14 cellular contexts compared by ENCODE assay signal in the genomic region with DNA sequence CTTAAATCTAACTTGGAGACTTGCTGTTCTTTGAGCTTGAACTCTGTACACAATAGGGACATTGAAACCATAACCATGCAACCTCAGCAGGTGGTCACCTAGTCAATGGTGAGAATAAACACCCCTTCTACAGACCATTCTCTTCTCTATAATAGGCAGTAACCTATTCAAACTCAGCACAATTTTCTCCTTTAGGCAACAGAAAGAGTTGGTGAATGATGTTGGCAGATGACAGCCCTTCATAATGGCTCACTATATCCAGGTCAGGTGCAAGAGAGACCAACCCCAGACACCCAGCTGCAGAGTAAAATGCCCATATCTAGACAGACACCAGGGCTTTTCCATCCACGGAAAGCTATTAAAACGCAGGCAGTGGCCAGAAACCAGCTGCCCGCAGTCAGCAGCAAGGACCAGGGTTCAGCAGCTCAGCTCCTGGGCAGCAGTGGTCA.
DNase-seq lines count a peak whose midpoint lies in the region; TF ChIP-seq lines count a peak whose summit lies in the region.
"Had no signal": no experiment of that assay in that cellular context is flagged by ENCODE, and none has a peak within 500 bp of the region (broad histone marks: within the 10 kb centered on the region; RNA-seq: fewer than 3 reads in every experiment).

No MANE protein-coding gene starts in this region.

- WGBS in thyroid gland, 2 donors = 75 to 95% methylated on average over 3 of the region's 3 CpGs

- H3K9ac ChIP-seq in HUES48 (ENCODE audit: low read depth, low read length) = no peak overlapping the region

- H3K27ac Mint-ChIP-seq in CD4-positive, alpha-beta memory T cell = peak overlapping the region in 5 of 7 donors; percentile 18 to 96 (median 60)
- peak overlapping the region in 1 of 7 donors; percentile 37 for H3K27ac Mint-ChIP-seq in CD14-positive monocyte
- H3K27ac Mint-ChIP-seq: naive B cell had no signal

- no peak overlapping the region for H3K27ac ChIP-seq in CD4-positive, alpha-beta memory T cell (ENCODE audit: low read depth, low read length)
- H3K27ac ChIP-seq in HUES48 (ENCODE audit: low read depth, low read length) = peak overlapping the region; percentile 68
- H3K27ac ChIP-seq in layer of hippocampus (ENCODE audit: low read depth, low read length) = peak overlapping the region; percentile 63
- H3K27ac ChIP-seq in thyroid gland = no peak overlapping the region
- H3K27ac ChIP-seq: C4-2B, tibial artery had no signal

- H3K4me3 Mint-ChIP-seq in CD4-positive, alpha-beta memory T cell = no peak overlapping the region
- H3K4me3 Mint-ChIP-seq in CD14-positive monocyte = no peak overlapping the region
- H3K4me3 Mint-ChIP-seq: activated T-helper 17 cell treated with anti-CD3 and anti-CD28 coated beads, Interleukin-2, amount 50 U/mL, for 72 hours had no signal

- H3K36me3 Mint-ChIP-seq in CD4-positive, alpha-beta memory T cell = peaks cover 70 to 82% of the 10 kb centered on the region in 2 donors
- peaks cover 48 to 53% of the 10 kb centered on the region in 2 donors for H3K36me3 Mint-ChIP-seq in CD14-positive monocyte

- H3K27me3 ChIP-seq in CD4-positive, alpha-beta memory T cell (ENCODE audit: insufficient read depth, low read length) = no peaks in the 10 kb centered on the region
- no peaks in the 10 kb centered on the region for H3K27me3 ChIP-seq in HUES48 (ENCODE audit: control insufficient read depth, insufficient read depth, low read length)
- H3K27me3 ChIP-seq in layer of hippocampus (ENCODE audit: control insufficient read depth, insufficient read depth, low read length) = no peaks in the 10 kb centered on the region
- H3K27me3 ChIP-seq in thyroid gland = no peaks in the 10 kb centered on the region
- H3K27me3 ChIP-seq: tibial artery had no signal

- DNase-seq in CD4-positive, alpha-beta memory T cell = no peak
- peak; percentile 97 for DNase-seq in NCI-H748 (lab: John Stamatoyannopoulos, UW; ENCODE audit: unreplicated experiment)
- no peak for DNase-seq in CD14-positive monocyte (ENCODE audit: low spot score)
- DNase-seq in thyroid gland = no peak
- no peak for DNase-seq in NCI-H524 (lab: John Stamatoyannopoulos, UW)
- DNase-seq: activated CD4-positive, alpha-beta T cell treated with anti-CD3 and anti-CD28 coated beads for 4 hours; left ventricle myocardium superior; naive B cell; NCI-H510A; tibial artery had no signal

- POLR2A ChIA-PET in CD4-positive, alpha-beta memory T cell (lab: Charles Lee; ENCODE audit: partially characterized antibody) = interaction anchor here (0.6 to 7.2 kb wide), 5 partner anchors 9 to 121 kb away, joined by 3 to 61 read pairs (median 6); no protein-coding TSS in a partner anchor

- TF ChIP-seq CTCF in CD14-positive monocyte (IDR thresholded peaks at IDR 0.05) (no peak), thyroid gland (IDR thresholded peaks at IDR 0.05) (no peak)

- peaks cover 62% of the 10 kb centered on the region for H3K36me3 ChIP-seq in CD4-positive, alpha-beta memory T cell (ENCODE audit: insufficient read depth, low read length)
- H3K36me3 ChIP-seq in HUES48 (ENCODE audit: control insufficient read depth, insufficient read depth, low read length) (peaks cover 76% of the 10 kb centered on the region), thyroid gland (peaks cover 0 to 4% of the 10 kb centered on the region in 2 donors)

- H3K27me3 Mint-ChIP-seq in CD4-positive, alpha-beta memory T cell = no peaks in the 10 kb centered on the region
- H3K27me3 Mint-ChIP-seq in CD14-positive monocyte (ENCODE audit: low read depth in 3 of 3) = no peaks in the 10 kb centered on the region
- H3K27me3 Mint-ChIP-seq: activated T-helper 17 cell treated with anti-CD3 and anti-CD28 coated beads, Interleukin-2, amount 50 U/mL, for 72 hours; naive B cell had no signal

- peaks cover 49 to 82% (median 67%) of the 10 kb centered on the region in 4 donors for H3K4me1 Mint-ChIP-seq in CD4-positive, alpha-beta memory T cell
- peaks cover 46% of the 10 kb centered on the region for H3K4me1 Mint-ChIP-seq in CD14-positive monocyte

- CTCF ChIA-PET in CD4-positive, alpha-beta memory T cell (lab: Charles Lee; ENCODE audit: partially characterized antibody) = interaction anchor here (2.2 kb wide), 1 partner anchor 66 kb away, joined by 6 read pairs; no protein-coding TSS in a partner anchor

- H3K4me1 ChIP-seq in CD4-positive, alpha-beta memory T cell (ENCODE audit: insufficient read depth, low read length) = peaks cover 72% of the 10 kb centered on the region
- H3K4me1 ChIP-seq in HUES48 (ENCODE audit: control insufficient read depth, insufficient read depth, low read length) (peaks cover 21% of the 10 kb centered on the region), thyroid gland (peaks cover 0 to 3% of the 10 kb centered on the region in 2 donors)
- H3K4me1 ChIP-seq: tibial artery had no signal

- no peaks in the 10 kb centered on the region for H3K9me3 Mint-ChIP-seq in CD4-positive, alpha-beta memory T cell
- H3K9me3 Mint-ChIP-seq in CD14-positive monocyte = no peaks in the 10 kb centered on the region
- H3K9me3 Mint-ChIP-seq: activated T-helper 17 cell treated with anti-CD3 and anti-CD28 coated beads, Interleukin-2, amount 50 U/mL, for 72 hours; naive B cell had no signal

- no peak overlapping the region for H3K4me3 ChIP-seq in CD4-positive, alpha-beta memory T cell (ENCODE audit: low read length in 2 of 2)
- no peak overlapping the region for H3K4me3 ChIP-seq in HUES48 (ENCODE audit: low read depth, low read length)
- no peak overlapping the region for H3K4me3 ChIP-seq in thyroid gland (replicated peaks in 1 of 3)
- H3K4me3 ChIP-seq: tibial artery had no signal

- intact Hi-C loops in CD4-positive, alpha-beta memory T cell (cut with micrococcal nuclease) = no loop called here
- intact Hi-C loops in CD14-positive monocyte (cut with micrococcal nuclease) (loop anchor here (5.0 to 10.0 kb wide), 2 partner anchors 38 to 54 kb away; no protein-coding TSS in a partner anchor), thyroid gland (cut with DNase I) (no loop called here)

- TF ChIP-seq POLR2A in thyroid gland (IDR thresholded peaks at IDR 0.05) = no peak

- H3K9me3 ChIP-seq in CD4-positive, alpha-beta memory T cell (ENCODE audit: control insufficient read depth in 1 of 2, low read length in 2 of 2) = no peaks in the 10 kb centered on the region
- H3K9me3 ChIP-seq in HUES48 (ENCODE audit: control insufficient read depth, insufficient read depth, low read length) (no peaks in the 10 kb centered on the region), thyroid gland (no peaks in the 10 kb centered on the region)
- H3K9me3 ChIP-seq: tibial artery had no signal

Comparison
In these comparisons a context has a peak if more than half of its experiments do, and no peak if none do; other contexts are left out.
1. H3K27ac ChIP-seq: peak in HUES48 (single experiment) and layer of hippocampus (single experiment); none in CD4-positive, alpha-beta memory T cell (single experiment) and thyroid gland (0 of 3).
2. intact Hi-C loops: an anchor here in CD14-positive monocyte (5.0 to 10.0 kb wide); none called in CD4-positive, alpha-beta memory T cell and thyroid gland.